In the genomic region with DNA sequence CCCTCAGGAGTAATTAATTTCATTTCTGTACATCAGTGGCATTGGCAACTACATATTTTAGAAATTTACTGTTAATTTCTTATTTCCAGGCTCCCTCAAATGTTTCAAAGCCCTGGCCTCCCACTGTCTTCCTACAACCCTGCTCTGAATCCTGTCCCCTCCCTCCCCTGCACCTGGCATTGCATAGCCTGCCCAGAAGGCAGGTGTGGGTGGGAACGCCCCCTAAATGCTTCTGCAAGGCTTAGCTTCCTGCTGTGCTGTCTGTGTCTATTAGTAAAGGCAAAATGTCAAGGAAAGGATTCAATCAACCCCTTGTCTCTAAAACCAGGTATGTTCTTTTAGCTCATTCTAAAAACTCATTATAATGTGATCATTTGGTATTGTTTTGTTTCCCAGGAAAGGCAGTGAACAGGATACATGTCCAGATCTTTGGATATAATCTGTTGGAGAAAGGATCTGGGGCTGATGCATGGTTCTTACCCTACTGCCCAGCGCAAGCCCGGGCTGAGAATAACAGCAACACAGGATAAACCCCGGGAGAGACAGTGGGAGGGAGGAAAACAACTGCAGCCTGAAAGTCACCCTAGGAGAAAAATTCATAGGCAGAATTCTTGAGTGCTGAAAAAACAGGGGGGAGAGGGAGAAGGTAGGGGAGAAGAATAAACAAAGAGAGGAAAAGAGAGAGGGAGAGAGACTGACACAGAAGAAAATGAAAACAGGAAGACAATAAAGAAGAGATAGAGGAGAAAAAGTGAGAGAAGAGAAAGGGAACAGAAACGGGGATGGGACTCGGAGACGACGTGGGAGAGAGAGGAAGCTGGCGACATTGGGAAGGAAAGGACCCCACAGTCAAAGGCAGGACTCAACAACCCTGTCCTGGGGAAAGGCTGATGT, we compare ENCODE assay signal across 1 cellular context.
TF ChIP-seq lines count a peak whose summit lies in the region.

No MANE protein-coding gene starts in this region.

TF ChIP-seq in HCT116, 20 proteins besides CTCF, POLR2A, EP300 and RAD21 (continued from another document):
- TF ChIP-seq, protein P1, sequence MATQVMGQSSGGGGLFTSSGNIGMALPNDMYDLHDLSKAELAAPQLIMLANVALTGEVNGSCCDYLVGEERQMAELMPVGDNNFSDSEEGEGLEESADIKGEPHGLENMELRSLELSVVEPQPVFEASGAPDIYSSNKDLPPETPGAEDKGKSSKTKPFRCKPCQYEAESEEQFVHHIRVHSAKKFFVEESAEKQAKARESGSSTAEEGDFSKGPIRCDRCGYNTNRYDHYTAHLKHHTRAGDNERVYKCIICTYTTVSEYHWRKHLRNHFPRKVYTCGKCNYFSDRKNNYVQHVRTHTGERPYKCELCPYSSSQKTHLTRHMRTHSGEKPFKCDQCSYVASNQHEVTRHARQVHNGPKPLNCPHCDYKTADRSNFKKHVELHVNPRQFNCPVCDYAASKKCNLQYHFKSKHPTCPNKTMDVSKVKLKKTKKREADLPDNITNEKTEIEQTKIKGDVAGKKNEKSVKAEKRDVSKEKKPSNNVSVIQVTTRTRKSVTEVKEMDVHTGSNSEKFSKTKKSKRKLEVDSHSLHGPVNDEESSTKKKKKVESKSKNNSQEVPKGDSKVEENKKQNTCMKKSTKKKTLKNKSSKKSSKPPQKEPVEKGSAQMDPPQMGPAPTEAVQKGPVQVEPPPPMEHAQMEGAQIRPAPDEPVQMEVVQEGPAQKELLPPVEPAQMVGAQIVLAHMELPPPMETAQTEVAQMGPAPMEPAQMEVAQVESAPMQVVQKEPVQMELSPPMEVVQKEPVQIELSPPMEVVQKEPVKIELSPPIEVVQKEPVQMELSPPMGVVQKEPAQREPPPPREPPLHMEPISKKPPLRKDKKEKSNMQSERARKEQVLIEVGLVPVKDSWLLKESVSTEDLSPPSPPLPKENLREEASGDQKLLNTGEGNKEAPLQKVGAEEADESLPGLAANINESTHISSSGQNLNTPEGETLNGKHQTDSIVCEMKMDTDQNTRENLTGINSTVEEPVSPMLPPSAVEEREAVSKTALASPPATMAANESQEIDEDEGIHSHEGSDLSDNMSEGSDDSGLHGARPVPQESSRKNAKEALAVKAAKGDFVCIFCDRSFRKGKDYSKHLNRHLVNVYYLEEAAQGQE (IDR thresholded peaks at IDR 0.05; ENCODE audit: low read depth): no peak
- TF ChIP-seq, protein P2, sequence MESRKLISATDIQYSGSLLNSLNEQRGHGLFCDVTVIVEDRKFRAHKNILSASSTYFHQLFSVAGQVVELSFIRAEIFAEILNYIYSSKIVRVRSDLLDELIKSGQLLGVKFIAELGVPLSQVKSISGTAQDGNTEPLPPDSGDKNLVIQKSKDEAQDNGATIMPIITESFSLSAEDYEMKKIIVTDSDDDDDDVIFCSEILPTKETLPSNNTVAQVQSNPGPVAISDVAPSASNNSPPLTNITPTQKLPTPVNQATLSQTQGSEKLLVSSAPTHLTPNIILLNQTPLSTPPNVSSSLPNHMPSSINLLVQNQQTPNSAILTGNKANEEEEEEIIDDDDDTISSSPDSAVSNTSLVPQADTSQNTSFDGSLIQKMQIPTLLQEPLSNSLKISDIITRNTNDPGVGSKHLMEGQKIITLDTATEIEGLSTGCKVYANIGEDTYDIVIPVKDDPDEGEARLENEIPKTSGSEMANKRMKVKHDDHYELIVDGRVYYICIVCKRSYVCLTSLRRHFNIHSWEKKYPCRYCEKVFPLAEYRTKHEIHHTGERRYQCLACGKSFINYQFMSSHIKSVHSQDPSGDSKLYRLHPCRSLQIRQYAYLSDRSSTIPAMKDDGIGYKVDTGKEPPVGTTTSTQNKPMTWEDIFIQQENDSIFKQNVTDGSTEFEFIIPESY (IDR thresholded peaks at IDR 0.05; ENCODE audit: extremely low read depth, insufficient replicate concordance, low read length): no peak
- TF ChIP-seq SIN3A (IDR thresholded peaks at IDR 0.05; ENCODE audit: low read depth): no peak
- TF ChIP-seq EZH2phosphoT487 (IDR thresholded peaks at IDR 0.05; ENCODE audit: borderline replicate concordance): no peak
- no peak for TF ChIP-seq CEBPB (IDR thresholded peaks at IDR 0.05; ENCODE audit: low read depth)
- TF ChIP-seq, protein P3, sequence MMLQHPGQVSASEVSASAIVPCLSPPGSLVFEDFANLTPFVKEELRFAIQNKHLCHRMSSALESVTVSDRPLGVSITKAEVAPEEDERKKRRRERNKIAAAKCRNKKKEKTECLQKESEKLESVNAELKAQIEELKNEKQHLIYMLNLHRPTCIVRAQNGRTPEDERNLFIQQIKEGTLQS (IDR thresholded peaks at IDR 0.05): no peak
- no peak for TF ChIP-seq CBX3 (IDR thresholded peaks at IDR 0.05; ENCODE audit: low read depth)
